In genomic region chr22:24359452-24360120, GRCh38 we compare ENCODE assay signal across 16 cellular contexts.
DNase-seq lines count a peak whose midpoint lies in the region; ATAC-seq and TF ChIP-seq lines count a peak whose summit lies in the region.
"Had no signal": no experiment of that assay in that cellular context is flagged by ENCODE, and none has a peak within 500 bp of the region (broad histone marks: within the 10 kb centered on the region; RNA-seq: fewer than 3 reads in every experiment).

No MANE protein-coding gene starts in this region.

- peaks cover 32% of the 10 kb centered on the region for H3K4me1 ChIP-seq in left ventricle myocardium inferior

- peaks cover 23% of the 10 kb centered on the region for H3K36me3 ChIP-seq in left ventricle myocardium inferior

- no peaks in the 10 kb centered on the region for H3K9me3 Mint-ChIP-seq in activated CD8-positive, alpha-beta memory T cell treated with anti-CD3 and anti-CD28 coated beads, Interleukin-2, amount 10 ng/mL, durations not matched to agents 7 days and 5 days (ENCODE audit: low read depth)
- H3K9me3 Mint-ChIP-seq in activated naive CD8-positive, alpha-beta T cell treated with anti-CD3 and anti-CD28 coated beads, Interleukin-2, amount 10 ng/mL, durations not matched to agents 7 days and 5 days = no peaks in the 10 kb centered on the region
- H3K9me3 Mint-ChIP-seq: memory B cell had no signal

- peaks cover 18% of the 10 kb centered on the region for H3K4me1 Mint-ChIP-seq in activated CD8-positive, alpha-beta memory T cell treated with anti-CD3 and anti-CD28 coated beads, Interleukin-2, amount 10 ng/mL, durations not matched to agents 7 days and 5 days
- H3K4me1 Mint-ChIP-seq in activated naive CD8-positive, alpha-beta T cell treated with anti-CD3 and anti-CD28 coated beads, Interleukin-2, amount 10 ng/mL, durations not matched to agents 7 days and 5 days = peaks cover 16% of the 10 kb centered on the region

- CTCF ChIA-PET in activated CD8-positive, alpha-beta memory T cell treated with anti-CD3 and anti-CD28 coated beads, Interleukin-2, amount 10 ng/mL, durations not matched to agents 7 days and 5 days (lab: Charles Lee) = no interaction called here

- TF ChIP-seq CTCF in left ventricle myocardium inferior (IDR thresholded peaks at IDR 0.05; ENCODE audit: borderline replicate concordance) = no peak

- POLR2A ChIA-PET in activated naive CD8-positive, alpha-beta T cell treated with anti-CD3 and anti-CD28 coated beads, Interleukin-2, amount 10 ng/mL, durations not matched to agents 7 days and 5 days (lab: Charles Lee) = no interaction called here

- intact Hi-C loops in left ventricle myocardium inferior (cut with micrococcal nuclease) = no loop called here

- H3K27ac Mint-ChIP-seq in activated CD8-positive, alpha-beta memory T cell treated with anti-CD3 and anti-CD28 coated beads, Interleukin-2, amount 10 ng/mL, durations not matched to agents 7 days and 5 days = peak overlapping the region; percentile 2
- H3K27ac Mint-ChIP-seq in activated naive CD8-positive, alpha-beta T cell treated with anti-CD3 and anti-CD28 coated beads, Interleukin-2, amount 10 ng/mL, durations not matched to agents 7 days and 5 days = peak overlapping the region; percentile 17
- H3K27ac Mint-ChIP-seq: memory B cell had no signal

- H3K4me3 Mint-ChIP-seq in activated CD8-positive, alpha-beta memory T cell treated with anti-CD3 and anti-CD28 coated beads, Interleukin-2, amount 10 ng/mL, durations not matched to agents 7 days and 5 days = no peak overlapping the region
- no peak overlapping the region for H3K4me3 Mint-ChIP-seq in activated naive CD8-positive, alpha-beta T cell treated with anti-CD3 and anti-CD28 coated beads, Interleukin-2, amount 10 ng/mL, durations not matched to agents 7 days and 5 days
- H3K4me3 Mint-ChIP-seq: memory B cell had no signal

- H3K9me3 ChIP-seq in left ventricle myocardium inferior (replicated peaks) = no peaks in the 10 kb centered on the region
- H3K9me3 ChIP-seq: esophagus muscularis mucosa had no signal

- no peaks in the 10 kb centered on the region for H3K27me3 ChIP-seq in left ventricle myocardium inferior (ENCODE audit: low read depth)
- H3K27me3 ChIP-seq: esophagus muscularis mucosa had no signal

- no peak for ATAC-seq in activated CD8-positive, alpha-beta memory T cell treated with anti-CD3 and anti-CD28 coated beads, Interleukin-2, amount 10 ng/mL, durations not matched to agents 7 days and 5 days
- no peak for ATAC-seq in activated naive CD8-positive, alpha-beta T cell treated with anti-CD3 and anti-CD28 coated beads, Interleukin-2, amount 10 ng/mL, durations not matched to agents 7 days and 5 days (ENCODE audit: low read depth)
- ATAC-seq in HG02884 (IDR thresholded peaks at IDR 0.05; ENCODE audit: unreplicated experiment) = no peak

- peak overlapping the region; percentile 43 for H3K27ac ChIP-seq in left ventricle myocardium inferior (replicated peaks)

- no peak for DNase-seq in activated CD8-positive, alpha-beta memory T cell treated with anti-CD3 and anti-CD28 coated beads, Interleukin-2, amount 10 ng/mL, durations not matched to agents 7 days and 5 days
- DNase-seq in activated CD8-positive, alpha-beta memory T cell treated with anti-CD3 and anti-CD28 coated beads, Interleukin-2, amount 50 U/mL, for 48 hours = no peak
- DNase-seq in activated naive CD8-positive, alpha-beta T cell treated with anti-CD3 and anti-CD28 coated beads, Interleukin-2, amount 10 ng/mL, durations not matched to agents 7 days and 5 days = no peak
- no peak for DNase-seq in left ventricle myocardium inferior
- DNase-seq in pulmonary artery endothelial cell (ENCODE audit: low read depth, low spot score) = peak; percentile 81
- no peak for DNase-seq in GM19238 (ENCODE audit: insufficient read length, low spot score)
- no peak for DNase-seq in NCI-H187 (lab: John Stamatoyannopoulos, UW)
- DNase-seq: ACHN; activated naive CD4-positive, alpha-beta T cell treated with anti-CD3 and anti-CD28 coated beads, Interleukin-2, amount 50 U/mL, for 16 hours; DMS53; NCI-H69; stimulated activated naive CD4-positive, alpha-beta T cell; trophoblast cell had no signal

- H3K27me3 Mint-ChIP-seq in activated CD8-positive, alpha-beta memory T cell treated with anti-CD3 and anti-CD28 coated beads, Interleukin-2, amount 10 ng/mL, durations not matched to agents 7 days and 5 days = no peaks in the 10 kb centered on the region
- H3K27me3 Mint-ChIP-seq in activated naive CD8-positive, alpha-beta T cell treated with anti-CD3 and anti-CD28 coated beads, Interleukin-2, amount 10 ng/mL, durations not matched to agents 7 days and 5 days = no peaks in the 10 kb centered on the region
- H3K27me3 Mint-ChIP-seq: memory B cell had no signal

- H3K4me3 ChIP-seq in left ventricle myocardium inferior = no peak overlapping the region
- H3K4me3 ChIP-seq: esophagus muscularis mucosa had no signal

- H3K36me3 Mint-ChIP-seq in activated CD8-positive, alpha-beta memory T cell treated with anti-CD3 and anti-CD28 coated beads, Interleukin-2, amount 10 ng/mL, durations not matched to agents 7 days and 5 days = peaks cover 38% of the 10 kb centered on the region
- H3K36me3 Mint-ChIP-seq in activated naive CD8-positive, alpha-beta T cell treated with anti-CD3 and anti-CD28 coated beads, Interleukin-2, amount 10 ng/mL, durations not matched to agents 7 days and 5 days = peaks cover 29% of the 10 kb centered on the region
